In the genomic region with DNA sequence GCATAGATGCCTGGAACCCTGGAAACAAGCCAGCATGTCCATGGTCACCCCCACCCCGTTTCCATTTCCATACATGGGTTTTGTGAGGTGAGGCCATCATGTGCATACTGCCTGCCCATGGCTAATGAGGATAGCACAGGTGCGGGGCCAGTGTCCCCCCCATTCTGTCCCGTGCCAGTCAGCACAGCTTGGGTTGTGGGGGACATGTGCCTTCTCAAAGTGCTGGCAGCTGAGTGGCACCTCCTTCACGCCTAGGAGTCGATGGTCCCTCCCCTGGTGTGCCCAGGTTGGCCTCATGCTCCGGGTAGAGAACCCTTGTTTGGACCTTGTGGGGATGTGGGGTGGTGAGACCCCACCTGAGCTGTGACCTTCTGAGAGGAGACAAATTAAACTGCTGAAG, we compare ENCODE assay signal across 1 cellular context.
TF ChIP-seq lines count a peak whose summit lies in the region.

No MANE protein-coding gene starts in this region.

TF ChIP-seq in GM12878, 131 proteins besides CTCF, POLR2A, EP300 and RAD21 (continued from another document):
- no peak for TF ChIP-seq CHD2 (IDR thresholded peaks at IDR 0.05; ENCODE audit: borderline replicate concordance, low read depth, low read length)
- TF ChIP-seq HDAC2 (IDR thresholded peaks at IDR 0.05) = no peak
- peak in 1 of 2 experiments; percentile 15; a peak in 1 of 4 replicates for TF ChIP-seq BHLHE40 (IDR thresholded peaks at IDR 0.05; ENCODE audit: borderline replicate concordance in 1 of 2, low read depth in 2 of 2, low read length in 1 of 2)
- TF ChIP-seq, protein P1, sequence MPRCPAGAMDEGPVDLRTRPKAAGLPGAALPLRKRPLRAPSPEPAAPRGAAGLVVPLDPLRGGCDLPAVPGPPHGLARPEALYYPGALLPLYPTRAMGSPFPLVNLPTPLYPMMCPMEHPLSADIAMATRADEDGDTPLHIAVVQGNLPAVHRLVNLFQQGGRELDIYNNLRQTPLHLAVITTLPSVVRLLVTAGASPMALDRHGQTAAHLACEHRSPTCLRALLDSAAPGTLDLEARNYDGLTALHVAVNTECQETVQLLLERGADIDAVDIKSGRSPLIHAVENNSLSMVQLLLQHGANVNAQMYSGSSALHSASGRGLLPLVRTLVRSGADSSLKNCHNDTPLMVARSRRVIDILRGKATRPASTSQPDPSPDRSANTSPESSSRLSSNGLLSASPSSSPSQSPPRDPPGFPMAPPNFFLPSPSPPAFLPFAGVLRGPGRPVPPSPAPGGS (IDR thresholded peaks at IDR 0.05; ENCODE audit: borderline replicate concordance, insufficient read depth, low read depth, low read length, poor library complexity, severe bottlenecking) = no peak
- TF ChIP-seq POLR2AphosphoS5 (IDR thresholded peaks at IDR 0.05; ENCODE audit: low read length) = no peak
- TF ChIP-seq, protein P2, sequence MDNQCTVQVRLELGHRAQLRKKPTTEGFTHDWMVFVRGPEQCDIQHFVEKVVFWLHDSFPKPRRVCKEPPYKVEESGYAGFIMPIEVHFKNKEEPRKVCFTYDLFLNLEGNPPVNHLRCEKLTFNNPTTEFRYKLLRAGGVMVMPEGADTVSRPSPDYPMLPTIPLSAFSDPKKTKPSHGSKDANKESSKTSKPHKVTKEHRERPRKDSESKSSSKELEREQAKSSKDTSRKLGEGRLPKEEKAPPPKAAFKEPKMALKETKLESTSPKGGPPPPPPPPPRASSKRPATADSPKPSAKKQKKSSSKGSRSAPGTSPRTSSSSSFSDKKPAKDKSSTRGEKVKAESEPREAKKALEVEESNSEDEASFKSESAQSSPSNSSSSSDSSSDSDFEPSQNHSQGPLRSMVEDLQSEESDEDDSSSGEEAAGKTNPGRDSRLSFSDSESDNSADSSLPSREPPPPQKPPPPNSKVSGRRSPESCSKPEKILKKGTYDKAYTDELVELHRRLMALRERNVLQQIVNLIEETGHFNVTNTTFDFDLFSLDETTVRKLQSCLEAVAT (IDR thresholded peaks at IDR 0.05) = 0 out of 2 replicates have a peak, but pooled peaks have one; percentile 32
- TF ChIP-seq PML (IDR thresholded peaks at IDR 0.05; ENCODE audit: low read length) = no peak
- no peak for TF ChIP-seq RELA (IDR thresholded peaks at IDR 0.05; ENCODE audit: borderline replicate concordance, partially characterized antibody)
- TF ChIP-seq RAD51 (IDR thresholded peaks at IDR 0.05) = no peak
TF ChIP-seq in GM12878: peak in this region for 2.
